15 cellular contexts compared by ENCODE assay signal in genomic region chr6:165821754-165822153, GRCh38.
"Had no signal": no experiment of that assay in that cellular context is flagged by ENCODE, and none has a peak within 500 bp of the region (broad histone marks: within the 10 kb centered on the region; RNA-seq: fewer than 3 reads in every experiment).

No MANE protein-coding gene starts in this region.

- H3K36me3 ChIP-seq: adrenal gland, brain microvascular endothelial cell, heart left ventricle, left ventricle myocardium inferior, sigmoid colon had no signal

- H3K4me3 Mint-ChIP-seq: activated naive CD4-positive, alpha-beta T cell treated with anti-CD3 and anti-CD28 coated beads, Interleukin-2, amount 10 ng/mL, durations not matched to agents 7 days and 5 days; WTC11 had no signal

- H3K27me3 ChIP-seq: adrenal gland had no signal

- ATAC-seq: WTC11 had no signal

- H3K36me3 Mint-ChIP-seq: activated naive CD4-positive, alpha-beta T cell treated with anti-CD3 and anti-CD28 coated beads, Interleukin-2, amount 10 ng/mL, durations not matched to agents 7 days and 5 days; WTC11 had no signal

- H3K4me1 ChIP-seq: adrenal gland, heart left ventricle, sigmoid colon had no signal

- H3K4me3 ChIP-seq: adrenal gland, heart left ventricle, left ventricle myocardium inferior, sigmoid colon had no signal

- H3K27ac ChIP-seq: adrenal gland, brain microvascular endothelial cell, heart left ventricle, left ventricle myocardium inferior, sigmoid colon had no signal

- H3K9me3 Mint-ChIP-seq: activated naive CD4-positive, alpha-beta T cell treated with anti-CD3 and anti-CD28 coated beads, Interleukin-2, amount 10 ng/mL, durations not matched to agents 7 days and 5 days; activated T-helper 2 cell treated with anti-CD3 and anti-CD28 coated beads, Interferon-gamma antibody, Interleukin-2, Interleukin-4, amounts not matched to agents 10 μg/mL and 5 μg/mL and 100 μg/mL, durations not matched to agents 14 hours and 24 hours and 36 hours; WTC11 had no signal

- H3K4me1 Mint-ChIP-seq: activated naive CD4-positive, alpha-beta T cell treated with anti-CD3 and anti-CD28 coated beads, Interleukin-2, amount 10 ng/mL, durations not matched to agents 7 days and 5 days had no signal

- H3K27ac Mint-ChIP-seq: activated naive CD4-positive, alpha-beta T cell treated with anti-CD3 and anti-CD28 coated beads, Interleukin-2, amount 10 ng/mL, durations not matched to agents 7 days and 5 days; activated T-helper 2 cell treated with anti-CD3 and anti-CD28 coated beads, Interferon-gamma antibody, Interleukin-2, Interleukin-4, amounts not matched to agents 10 μg/mL and 5 μg/mL and 100 μg/mL, durations not matched to agents 14 hours and 24 hours and 36 hours; WTC11 had no signal

- H3K9me3 ChIP-seq: adrenal gland, heart left ventricle, left ventricle myocardium inferior, sigmoid colon had no signal

- DNase-seq: activated CD4-positive, alpha-beta T cell treated with anti-CD3 and anti-CD28 coated beads for 48 hours; activated naive CD4-positive, alpha-beta T cell treated with anti-CD3 and anti-CD28 coated beads, Interleukin-2, amount 10 ng/mL, durations not matched to agents 7 days and 5 days; activated T-cell treated with anti-CD3 and anti-CD28 coated beads for 4 hours; adrenal gland; brain microvascular endothelial cell; foreskin melanocyte; heart left ventricle; left ventricle myocardium inferior; mesenchymal stem cell; sigmoid colon; stimulated activated CD4-positive, alpha-beta T cell treated with anti-CD3 and anti-CD28 coated beads, Interleukin-12 subunit alpha, Interleukin-12 subunit beta, amount 100 ng/mL, for 4 hours; stimulated activated naive CD4-positive, alpha-beta T cell; trophoblast cell had no signal
